15 cellular contexts compared by ENCODE assay signal in genomic region chr21:45430521-45431501, GRCh38. TPM values are rescaled to one million over a fixed set of nuclear protein-coding genes. Genes with fewer than 3 reads are reported as not detected.
A peak's percentile ranks its signal among the peaks of the same experiment; 100 is the strongest.
DNase-seq lines count a peak whose midpoint lies in the region; ATAC-seq, FAIRE-seq and TF ChIP-seq lines count a peak whose summit lies in the region.
"Had no signal": no experiment of that assay in that cellular context is flagged by ENCODE, and none has a peak within 500 bp of the region (broad histone marks: within the 10 kb centered on the region; RNA-seq: fewer than 3 reads in every experiment).

No MANE protein-coding gene starts in this region.

- no peak overlapping the region for H3K9ac ChIP-seq in IMR-90 (ENCODE audit: low read depth, low read length)
- peak overlapping the region; percentile 78 for H3K9ac ChIP-seq in endodermal cell (ENCODE audit: extremely low read depth, low read length, poor library complexity, severe bottlenecking)

- H3K14ac ChIP-seq in IMR-90 (replicated peaks; ENCODE audit: low read depth, low read length), result no peak overlapping the region; the same call in 1 of the 2 replicates

- dilution Hi-C loops in IMR-90 (cut with HindIII; ENCODE audit: low sequenced_read_pairs, unreplicated experiment), result no loop called here

- H4K8ac ChIP-seq in IMR-90 (ENCODE audit: low read depth in 2 of 2, low read length in 2 of 2), result peak overlapping the region; percentile 31 to 55; a peak in 2 of 4 replicates

- FAIRE-seq in A549 (lab: Jason Lieb, UNC) (no peak), RCC 7860 (lab: Jason Lieb, UNC) (no peak)

- H3K23ac ChIP-seq in IMR-90 (ENCODE audit: low read depth, low read length), result no peak overlapping the region

- H3K9me3 Mint-ChIP-seq in endodermal cell, result no peaks in the 10 kb centered on the region
- H3K9me3 Mint-ChIP-seq in nephron, result no peaks in the 10 kb centered on the region
- no peaks in the 10 kb centered on the region for H3K9me3 Mint-ChIP-seq in activated T-cell treated with anti-CD3 and anti-CD28 coated beads, Interleukin-2, amount 50 U/mL, for 4 hours
- H3K9me3 Mint-ChIP-seq: activated naive CD4-positive, alpha-beta T cell treated with anti-CD3 and anti-CD28 coated beads, Interleukin-2, amount 10 ng/mL, durations not matched to agents 7 days and 5 days; natural killer cell treated with Interleukin-12 subunit alpha and Interleukin-12 subunit beta and Interleukin-15 and Interleukin-18, amount 100 ng/mL, for 72 hours had no signal

- peak overlapping the region; percentile 26 for H2AFZ ChIP-seq in IMR-90 (replicated peaks; ENCODE audit: low read length, poor library complexity)

- TF ChIP-seq POLR2A in A549 (IDR thresholded peaks at IDR 0.05; ENCODE audit: low read length) (no peak), IMR-90 (IDR thresholded peaks at IDR 0.05; ENCODE audit: low read depth, low read length) (no peak; the same call in 1 of the 2 replicates)

- peak overlapping the region; percentile 54; the same call in 1 of the 2 replicates for H2BK20ac ChIP-seq in IMR-90 (ENCODE audit: low read depth, low read length)

- peak overlapping the region; percentile 76 for H2AK9ac ChIP-seq in IMR-90 (replicated peaks; ENCODE audit: low read depth, low read length, poor library complexity)

- H4K20me1 ChIP-seq in IMR-90 (ENCODE audit: insufficient read depth, low read length), result peaks cover 50% of the 10 kb centered on the region

- H3K4me2 ChIP-seq in A549 (no peak overlapping the region), IMR-90 (ENCODE audit: low read depth, low read length) (no peak overlapping the region)

- no peak overlapping the region for H3K56ac ChIP-seq in IMR-90 (ENCODE audit: extremely low read depth, insufficient read depth, low read length)

- no peaks in the 10 kb centered on the region for H3K9me3 ChIP-seq in A549
- no peaks in the 10 kb centered on the region for H3K9me3 ChIP-seq in IMR-90 (ENCODE audit: control insufficient read depth, insufficient read depth, low read length)
- H3K9me3 ChIP-seq in endodermal cell (ENCODE audit: control insufficient read depth, low read length), result no peaks in the 10 kb centered on the region
- H3K9me3 ChIP-seq: upper lobe of right lung had no signal

- no TSS peak for BruUV-seq in IMR-90 (replicated peaks; lab: Mats Ljungman, UMichigan)

- peak overlapping the region; percentile 71 for H2BK120ac ChIP-seq in IMR-90 (ENCODE audit: low read depth, low read length)

- no peak for TF ChIP-seq CTCF in A549 (IDR thresholded peaks at IDR 0.05)
- no peak for TF ChIP-seq CTCF in IMR-90 (conservative IDR thresholded peaks at IDR 0.05; ENCODE audit: low read depth, low read length)
- no peak for TF ChIP-seq CTCF in endodermal cell (conservative IDR thresholded peaks at IDR 0.05)
- no peak for TF ChIP-seq CTCF in nephron (IDR thresholded peaks at IDR 0.05; ENCODE audit: unreplicated experiment in 3 of 3)

- peaks cover 38% of the 10 kb centered on the region for H3K4me1 Mint-ChIP-seq in endodermal cell
- H3K4me1 Mint-ChIP-seq in nephron, result peaks cover 48% of the 10 kb centered on the region
- H3K4me1 Mint-ChIP-seq in activated T-cell treated with anti-CD3 and anti-CD28 coated beads, Interleukin-2, amount 50 U/mL, for 4 hours (ENCODE audit: low read depth), result no peaks in the 10 kb centered on the region
- H3K4me1 Mint-ChIP-seq: activated naive CD4-positive, alpha-beta T cell treated with anti-CD3 and anti-CD28 coated beads, Interleukin-2, amount 10 ng/mL, durations not matched to agents 7 days and 5 days had no signal

- H3K36me3 Mint-ChIP-seq in endodermal cell (ENCODE audit: low read depth) (peaks cover 17% of the 10 kb centered on the region), nephron (ENCODE audit: low read depth) (no peaks in the 10 kb centered on the region)
- H3K36me3 Mint-ChIP-seq in activated T-cell treated with anti-CD3 and anti-CD28 coated beads, Interleukin-2, amount 50 U/mL, for 4 hours (ENCODE audit: insufficient read depth), result no peaks in the 10 kb centered on the region
- H3K36me3 Mint-ChIP-seq: activated naive CD4-positive, alpha-beta T cell treated with anti-CD3 and anti-CD28 coated beads, Interleukin-2, amount 10 ng/mL, durations not matched to agents 7 days and 5 days; natural killer cell treated with Interleukin-12 subunit alpha and Interleukin-12 subunit beta and Interleukin-15 and Interleukin-18, amount 100 ng/mL, for 72 hours had no signal

- peak overlapping the region; percentile 55 for H3K4ac ChIP-seq in IMR-90 (ENCODE audit: low read depth, low read length)

- H3K27ac ChIP-seq in A549, result peak overlapping the region; percentile 11 to 31; a peak in 3 of 6 replicates
- peak overlapping the region; percentile 0; the same call in 1 of the 2 replicates for H3K27ac ChIP-seq in IMR-90 (ENCODE audit: insufficient read depth, low read length)
- H3K27ac ChIP-seq in endodermal cell (ENCODE audit: low read depth, low read length), result peak overlapping the region; percentile 97
- H3K27ac ChIP-seq: upper lobe of right lung had no signal

- H3K9me1 ChIP-seq in IMR-90 (ENCODE audit: insufficient read depth, low read length), result peaks cover 26% of the 10 kb centered on the region

- peak overlapping the region; percentile 21; the same call in 1 of the 2 replicates for H4K5ac ChIP-seq in IMR-90 (ENCODE audit: low read depth, low read length)

- peak overlapping the region; percentile 70 for H4K91ac ChIP-seq in IMR-90 (ENCODE audit: insufficient read depth, low read depth, low read length)

- H3K4me3 Mint-ChIP-seq in endodermal cell, result peak overlapping the region; percentile 38
- H3K4me3 Mint-ChIP-seq in nephron, result peak overlapping the region; percentile 31 to 54 (median 50)
- no peak overlapping the region for H3K4me3 Mint-ChIP-seq in activated T-cell treated with anti-CD3 and anti-CD28 coated beads, Interleukin-2, amount 50 U/mL, for 4 hours
- H3K4me3 Mint-ChIP-seq: activated naive CD4-positive, alpha-beta T cell treated with anti-CD3 and anti-CD28 coated beads, Interleukin-2, amount 10 ng/mL, durations not matched to agents 7 days and 5 days; natural killer cell treated with Interleukin-12 subunit alpha and Interleukin-12 subunit beta and Interleukin-15 and Interleukin-18, amount 100 ng/mL, for 72 hours had no signal

- no peak overlapping the region for H3K4me3 ChIP-seq in A549
- H3K4me3 ChIP-seq in IMR-90 (ENCODE audit: insufficient read depth, low read depth, low read length), result no peak overlapping the region
- no peak overlapping the region for H3K4me3 ChIP-seq in endodermal cell (ENCODE audit: low read length)
- H3K4me3 ChIP-seq: upper lobe of right lung had no signal

- in situ Hi-C loops in IMR-90 (cut with MboI; ENCODE audit: low sequenced_read_pairs), result no loop called here

- intact Hi-C loops in IMR-90 (cut with micrococcal nuclease), result no loop called here

- 0 out of 2 replicates have a peak overlapping the region, but pooled peaks have one; percentile 18 for H3K18ac ChIP-seq in IMR-90 (ENCODE audit: low read depth, low read length)

- H2BK5ac ChIP-seq in IMR-90 (ENCODE audit: low read depth, low read length, poor library complexity, severe bottlenecking), result peak overlapping the region; percentile 27

- POLR2A ChIA-PET in A549 (lab: Yijun Ruan, JAX) (no interaction called here), IMR-90 (lab: Charles Lee; ENCODE audit: unreplicated experiment) (no interaction called here)

- DNase-seq in A549 (ENCODE audit: low read depth in 1 of 2, low spot score in 1 of 2) (no peak), IMR-90 (peak; percentile 65), endodermal cell (peak; percentile 93), RCC 7860 (ENCODE audit: low spot score) (no peak)
- no peak for DNase-seq in stimulated activated CD4-positive, alpha-beta T cell treated with anti-CD3 and anti-CD28 coated beads, Interleukin-4, amount 100 ng/mL, for 4 hours
- no peak for DNase-seq in stimulated activated naive CD4-positive, alpha-beta T cell (lab: John Stamatoyannopoulos, UW)
- no peak for DNase-seq in activated T-cell treated with anti-CD3 and anti-CD28 coated beads, Interleukin-2, amount 50 U/mL, for 4 hours
- DNase-seq: activated naive CD4-positive, alpha-beta T cell treated with anti-CD3 and anti-CD28 coated beads, Interleukin-2, amount 10 ng/mL, durations not matched to agents 7 days and 5 days; DMS153; NCI-H446 treated with DMSO at 0.1 percent for 48 hours; RPMI8226; stimulated activated CD4-positive, alpha-beta T cell treated with anti-CD3 and anti-CD28 coated beads, Interleukin-12 subunit alpha, Interleukin-12 subunit beta, amount 100 ng/mL, for 4 hours; upper lobe of right lung had no signal

- no peaks in the 10 kb centered on the region for H3K27me3 Mint-ChIP-seq in endodermal cell (ENCODE audit: insufficient read depth)
- H3K27me3 Mint-ChIP-seq in nephron (ENCODE audit: low read depth), result no peaks in the 10 kb centered on the region
- H3K27me3 Mint-ChIP-seq in activated T-cell treated with anti-CD3 and anti-CD28 coated beads, Interleukin-2, amount 50 U/mL, for 4 hours (ENCODE audit: low read depth), result peaks cover 3% of the 10 kb centered on the region

- no peaks in the 10 kb centered on the region for H3K27me3 ChIP-seq in IMR-90 (ENCODE audit: control insufficient read depth, insufficient read depth, low read length)
- H3K27me3 ChIP-seq in endodermal cell (ENCODE audit: control insufficient read depth, insufficient read depth, low read length, poor library complexity, severe bottlenecking), result no peaks in the 10 kb centered on the region
- H3K27me3 ChIP-seq: upper lobe of right lung had no signal

- 90% methylated on average over 19 of the region's 48 CpGs for WGBS in A549 (ENCODE audit: missing lambda C conversion rate)
- 58% methylated on average over 23 of the region's 48 CpGs; no CpG with 5 or more reads in 1 of the 2 experiments for WGBS in IMR-90 (ENCODE audit: extremely low coverage in 2 of 2, insufficient read length in 1 of 2), 2 experiments
- 25 to 47% methylated on average over 26 to 36 of the region's 48 CpGs for WGBS in endodermal cell (ENCODE audit: insufficient coverage in 1 of 2, insufficient read length in 1 of 2), 2 experiments

- H3K36me3 ChIP-seq in IMR-90 (ENCODE audit: control insufficient read depth, insufficient read depth, low read length) (peaks cover 3% of the 10 kb centered on the region; the same call in 1 of the 2 replicates), endodermal cell (ENCODE audit: control insufficient read depth, insufficient read depth, low read length) (peaks cover 14% of the 10 kb centered on the region)
- H3K36me3 ChIP-seq: upper lobe of right lung had no signal

- H2BK15ac ChIP-seq in IMR-90 (ENCODE audit: low read depth, low read length), result peak overlapping the region; percentile 53; the same call in 2 of the 3 replicates

- no peak for TF ChIP-seq RAD21 in A549 (conservative IDR thresholded peaks at IDR 0.05 in 1 of 2, IDR thresholded peaks at IDR 0.05 in 1 of 2)
- no peak for TF ChIP-seq RAD21 in IMR-90 (IDR thresholded peaks at IDR 0.05; ENCODE audit: low read length)

- peak overlapping the region; percentile 96 for H3K27ac Mint-ChIP-seq in endodermal cell
- peak overlapping the region; percentile 87 to 98 (median 91) for H3K27ac Mint-ChIP-seq in nephron
- H3K27ac Mint-ChIP-seq: activated naive CD4-positive, alpha-beta T cell treated with anti-CD3 and anti-CD28 coated beads, Interleukin-2, amount 10 ng/mL, durations not matched to agents 7 days and 5 days; natural killer cell treated with Interleukin-12 subunit alpha and Interleukin-12 subunit beta and Interleukin-15 and Interleukin-18, amount 100 ng/mL, for 72 hours had no signal

- ATAC-seq in A549 (no peak), IMR-90 (ENCODE audit: low read depth) (peak; percentile 8)
- no peak for ATAC-seq in activated T-cell treated with anti-CD3 and anti-CD28 coated beads, Interleukin-2, amount 50 U/mL, for 4 hours
- ATAC-seq: natural killer cell treated with Interleukin-12 subunit alpha and Interleukin-12 subunit beta and Interleukin-15 and Interleukin-18, amount 100 ng/mL, for 72 hours; upper lobe of right lung had no signal

- CTCF ChIA-PET in A549 (lab: Yijun Ruan, JAX) (interaction anchor here (1.1 to 3.0 kb wide), 4 partner anchors 9 to 291 kb away, joined by 3 to 13 read pairs (median 4); no protein-coding TSS in a partner anchor), IMR-90 (lab: Yijun Ruan, JAX) (interaction anchor here (0.6 kb wide), 1 partner anchor 610 kb away, joined by 10 read pairs; no protein-coding TSS in a partner anchor)

- no peak for TF ChIP-seq EP300 in A549 (IDR thresholded peaks at IDR 0.05)

- peak overlapping the region; percentile 59 for H2AK5ac ChIP-seq in IMR-90 (ENCODE audit: low read depth, low read length)

- peaks cover 25 to 86% of the 10 kb centered on the region in 2 experiments; a peak in 3 of 4 replicates for H3K79me1 ChIP-seq in IMR-90 (ENCODE audit: low read depth in 1 of 2, low read length in 2 of 2)

- peaks cover 54% of the 10 kb centered on the region for H3K4me1 ChIP-seq in A549
- H3K4me1 ChIP-seq in IMR-90 (ENCODE audit: control insufficient read depth, insufficient read depth, low read length), result peaks cover 43% of the 10 kb centered on the region
- peaks cover 17% of the 10 kb centered on the region for H3K4me1 ChIP-seq in endodermal cell (ENCODE audit: control insufficient read depth, insufficient read depth, low read length)
- H3K4me1 ChIP-seq: upper lobe of right lung had no signal

RNA-seq across cellular contexts. Expression of gene COL18A1, which starts 25.8 kb away (rescaled TPM):
- polyA plus RNA-seq in A549 (2011; rRNA removed), result 17.3 and 19.0 TPM in 2 replicates
- 47.3 and 74.4 TPM in 2 replicates for polyA plus RNA-seq in A549 (2012; cell fraction: cytosol; rRNA removed)
- polyA plus RNA-seq in A549 (2012; cell fraction: nucleus; rRNA removed), result 362 and 470 TPM in 2 replicates
- 76.7 to 89.7 TPM (median 88.4 TPM) in 3 replicates for polyA plus RNA-seq in A549 (2017; fragmentation: RNase III; extraction: RNeasy Plus Mini Kit Qiagen cat#74134 plus additional on column Dnase treatment)
- polyA minus RNA-seq in A549 (2011; rRNA and poly(A)+ RNA removed), result 8.7 and 14.0 TPM in 2 replicates
- total RNA-seq in IMR-90 (2012; rRNA removed), result 4.3 and 6.7 TPM in 2 replicates
- 46.7 and 52.6 TPM in 2 replicates for polyA plus RNA-seq in IMR-90 (2012; rRNA removed)
- polyA plus RNA-seq in IMR-90 (2012; cell fraction: cytosol; rRNA removed), result 66.0 and 124 TPM in 2 replicates
- 136 and 394 TPM in 2 replicates for polyA plus RNA-seq in IMR-90 (2012; cell fraction: nucleus; rRNA removed; ENCODE audit: low replicate concordance)
- 100 to 1,000 TPM; 332 to 398 TPM for total RNA-seq in endodermal cell
- polyA plus RNA-seq in endodermal cell (2013, experiment 1 of 2), result 216 TPM
- 213 TPM for polyA plus RNA-seq in endodermal cell (2013, experiment 2 of 2)
- 10 to 100 TPM; 15.0 to 19.9 (median 15.4) TPM for total RNA-seq in activated T-cell treated with anti-CD3 and anti-CD28 coated beads, Interleukin-2, amount 50 U/mL, for 4 hours

Comparison
In these comparisons a context has a peak if more than half of its experiments do, and no peak if none do; other contexts are left out.
1. DNase-seq: peak in IMR-90 (single experiment) and endodermal cell (single experiment); none in A549 (0 of 2), stimulated activated CD4-positive, alpha-beta T cell treated with anti-CD3 and anti-CD28 coated beads, Interleukin-4, amount 100 ng/mL, for 4 hours (0 of 2), stimulated activated naive CD4-positive, alpha-beta T cell (0 of 6), activated T-cell treated with anti-CD3 and anti-CD28 coated beads, Interleukin-2, amount 50 U/mL, for 4 hours (single experiment) and RCC 7860 (single experiment).
2. H3K27ac ChIP-seq: peak in every context shown above with its lines; median percentile 97 in endodermal cell; 21 in A549; 0 in IMR-90.
3. RNA of gene COL18A1, which starts 25.8 kb away (total RNA-seq): 332 to 398 TPM in endodermal cell; 15.0 to 19.9 TPM in activated T-cell treated with anti-CD3 and anti-CD28 coated beads, Interleukin-2, amount 50 U/mL, for 4 hours and 4.3 to 6.7 TPM in IMR-90; every median in the first group is over 10 times any median in the second.